Comparison of ENCODE assay signal across 8 cellular contexts in genomic region chr6:37169458-37170272, GRCh38. TPM values are rescaled to one million over a fixed set of nuclear protein-coding genes. Genes with fewer than 3 reads are reported as not detected.
DNase-seq lines count a peak whose midpoint lies in the region; ATAC-seq and TF ChIP-seq lines count a peak whose summit lies in the region.

TSS of gene PIM1 (plus strand) at chr6:37170152. CDS start at chr6:37170576, 424 bp downstream.

- DNase-seq in GM12864 (ENCODE audit: low read depth): peak; percentile 77
- peak; percentile 96 for DNase-seq in NCI-H1436 (lab: John Stamatoyannopoulos, UW)
- DNase-seq in T-cell: peak; percentile 89 to 100 (median 99)
- DNase-seq in heart left ventricle: peak; percentile 99 to 100 (median 100)
- peak; percentile 96 for DNase-seq in pons (ENCODE audit: low spot score)
- DNase-seq in transverse colon: peak; percentile 99

- no peak for TF ChIP-seq EP300 in transverse colon (IDR thresholded peaks at IDR 0.05; ENCODE audit: low read depth)

- ATAC-seq in HG02763 (IDR thresholded peaks at IDR 0.05; ENCODE audit: unreplicated experiment) (peak; percentile 73), T-cell (replicated peaks in 1 of 4) (peak; percentile 79 to 88 (median 82)), heart left ventricle (peak; percentile 90 to 96 (median 92))

- intact Hi-C loops in heart left ventricle (cut with DNase I): loop anchor here (1.0 to 10.0 kb wide), 14 partner anchors 37 to 285 kb away; partner anchors contain the start of gene C6orf89 (in 5 of the 10)
- intact Hi-C loops in transverse colon (cut with DNase I; ENCODE audit: low total_unique reads): loop anchor here (2.0 to 5.0 kb wide), 3 partner anchors 37 to 119 kb away; no protein-coding TSS in a partner anchor

- H3K27me3 ChIP-seq in heart left ventricle (no peaks in the 10 kb centered on the region), transverse colon (no peaks in the 10 kb centered on the region)

- 0 to 1% (median 0%) methylated on average over 59 to 95 of the region's 95 CpGs for WGBS in adipose tissue, 3 donors
- WGBS in heart left ventricle, 4 donors: 0 to 1% (median 1%) methylated on average over 46 to 95 of the region's 95 CpGs
- 0% methylated on average over 62 of the region's 95 CpGs; no CpG with 5 or more reads in 1 of the 2 donors for WGBS in transverse colon (ENCODE audit: low coverage in 1 of 2), 2 donors

- TF ChIP-seq POLR2A in heart left ventricle (IDR thresholded peaks at IDR 0.05) (peak; percentile 68 to 95), transverse colon (IDR thresholded peaks at IDR 0.05) (peak; percentile 60)

- in situ Hi-C loops in transverse colon (cut with MboI; ENCODE audit: low pct_ligation_motif_present in 1 of 4, low pct_unique_long_range_greater_than_20kb in 1 of 4, low sequenced_read_pairs in 3 of 4): loop anchor here (5.0 kb wide), 1 partner anchor 117 kb away; no protein-coding TSS in a partner anchor

- no peaks in the 10 kb centered on the region for H3K9me3 Mint-ChIP-seq in T-cell

- peaks cover 0 to 42% (median 22%) of the 10 kb centered on the region in 9 donors for H3K36me3 ChIP-seq in heart left ventricle
- H3K36me3 ChIP-seq in transverse colon: peaks cover 0 to 20% (median 11%) of the 10 kb centered on the region in 4 donors

- POLR2A ChIA-PET in T-cell (lab: Charles Lee): interaction anchor here (0.6 to 1.4 kb wide), 6 partner anchors 21 to 184 kb away, joined by 5 to 14 read pairs (median 10); partner anchors contain the start of genes TBC1D22B (in 1 of the 2) and TMEM217 (in 1 of the 2)

- H3K36me3 Mint-ChIP-seq in T-cell: peaks cover 36% of the 10 kb centered on the region

- H3K4me3 Mint-ChIP-seq in T-cell: peak within 1 kb of the TSS; percentile 90 to 93 (median 92)

- no peaks in the 10 kb centered on the region for H3K27me3 Mint-ChIP-seq in T-cell

- peak within 1 kb of the TSS; percentile 95 to 99 for H3K27ac Mint-ChIP-seq in T-cell

- peak within 1 kb of the TSS; percentile 84 for H3K27ac ChIP-seq in adipose tissue (ENCODE audit: low read depth, low read length)
- H3K27ac ChIP-seq in heart left ventricle: peak within 1 kb of the TSS; percentile 88 to 97 (median 93)
- peak within 1 kb of the TSS; percentile 96 to 98 (median 96) for H3K27ac ChIP-seq in transverse colon

- H3K4me1 ChIP-seq in heart left ventricle (peaks cover 0 to 42% (median 17%) of the 10 kb centered on the region in 12 donors), transverse colon (peaks cover 13 to 44% (median 21%) of the 10 kb centered on the region in 4 donors)

- CTCF ChIA-PET in T-cell (lab: Charles Lee): interaction anchor here (0.6 to 8.6 kb wide), 16 partner anchors 35 to 944 kb away, joined by 3 to 142 read pairs (median 4); partner anchors contain the start of gene MTCH1 (in 1 of the 2)

- H3K4me3 ChIP-seq in GM12864 (ENCODE audit: low read depth, low read length): peak within 1 kb of the TSS; percentile 96
- H3K4me3 ChIP-seq in heart left ventricle: peak within 1 kb of the TSS; percentile 61 to 100 (median 90)
- peak within 1 kb of the TSS; percentile 78 to 92 (median 88) for H3K4me3 ChIP-seq in transverse colon

- peaks cover 37 to 39% (median 38%) of the 10 kb centered on the region in 3 donors for H3K4me1 Mint-ChIP-seq in T-cell

- TF ChIP-seq CTCF in GM12864 (IDR thresholded peaks at IDR 0.05; ENCODE audit: low read depth, low read length, missing control alignments) (no peak), heart left ventricle (IDR thresholded peaks at IDR 0.05) (peak in 1 of 12 donors; percentile 25), transverse colon (IDR thresholded peaks at IDR 0.05) (peak in 1 of 5 experiments; percentile 6)

- H3K9me3 ChIP-seq in heart left ventricle (no peaks in the 10 kb centered on the region), transverse colon (no peaks in the 10 kb centered on the region)

RNA-seq across cellular contexts. Expression of gene PIM1, which starts in this region (rescaled TPM):
- total RNA-seq in T-cell (100 to 1,000 TPM; 225 to 334 (median 313) TPM), heart left ventricle (10 to 100 TPM in 6 of 9 donors, 1 to 10 TPM in 3; 7.0 to 81.8 (median 16.0) TPM), transverse colon (100 to 1,000 TPM in 1 of 4 donors, 10 to 100 TPM in 2, 1 to 10 TPM in 1; 6.8 to 102 (median 24.0) TPM)
- polyA plus RNA-seq in adipose tissue (100 to 1,000 TPM in 2 of 3 donors, 10 to 100 TPM in 1; 24.7 to 417 (median 201) TPM), heart left ventricle (10 to 100 TPM in 1 of 2 donors, 1 to 10 TPM in 1; 8.2 to 23.1 TPM)

Comparison
In these comparisons a context has a peak if more than half of its experiments do, and no peak if none do; other contexts are left out.
1. Peak in every context shown above with its lines: DNase-seq, ATAC-seq, H3K4me3 ChIP-seq and H3K27ac ChIP-seq.